In genomic region chr1:231037585-231038517, GRCh38 we compare ENCODE assay signal across 1 cellular context.
A peak's percentile ranks its signal among the peaks of the same experiment; 100 is the strongest.
TF ChIP-seq lines count a peak whose summit lies in the region.

No MANE protein-coding gene starts in this region.

TF ChIP-seq in K562, 482 proteins besides CTCF, POLR2A, EP300 and RAD21 (continued from another document and continues in another):
- TF ChIP-seq, protein P1, sequence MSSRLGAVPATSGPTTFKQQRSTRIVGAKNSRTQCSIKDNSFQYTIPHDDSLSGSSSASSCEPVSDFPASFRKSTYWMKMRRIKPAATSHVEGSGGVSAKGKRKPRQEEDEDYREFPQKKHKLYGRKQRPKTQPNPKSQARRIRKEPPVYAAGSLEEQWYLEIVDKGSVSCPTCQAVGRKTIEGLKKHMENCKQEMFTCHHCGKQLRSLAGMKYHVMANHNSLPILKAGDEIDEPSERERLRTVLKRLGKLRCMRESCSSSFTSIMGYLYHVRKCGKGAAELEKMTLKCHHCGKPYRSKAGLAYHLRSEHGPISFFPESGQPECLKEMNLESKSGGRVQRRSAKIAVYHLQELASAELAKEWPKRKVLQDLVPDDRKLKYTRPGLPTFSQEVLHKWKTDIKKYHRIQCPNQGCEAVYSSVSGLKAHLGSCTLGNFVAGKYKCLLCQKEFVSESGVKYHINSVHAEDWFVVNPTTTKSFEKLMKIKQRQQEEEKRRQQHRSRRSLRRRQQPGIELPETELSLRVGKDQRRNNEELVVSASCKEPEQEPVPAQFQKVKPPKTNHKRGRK (tag; IDR thresholded peaks at IDR 0.05), result no peak
- TF ChIP-seq KAT8 (IDR thresholded peaks at IDR 0.05; ENCODE audit: low read depth) (no peak), GTF2B (IDR thresholded peaks at IDR 0.05; ENCODE audit: extremely low read depth, insufficient read length) (no peak), U2AF1 (optimal IDR thresholded peaks at IDR 0.05; ENCODE audit: low read depth, low read length) (no peak), YY1 (IDR thresholded peaks at IDR 0.05; ENCODE audit: borderline replicate concordance in 1 of 3, control insufficient read depth in 1 of 3, extremely low read depth in 1 of 3, insufficient read depth in 3 of 3, insufficient read length in 1 of 3, insufficient replicate concordance in 2 of 3, low read depth in 1 of 3, low read length in 2 of 3) (no peak), TGIF2 (CRISPR knock-in tag; IDR thresholded peaks at IDR 0.05) (no peak), MEF2D (tag; conservative IDR thresholded peaks at IDR 0.05; ENCODE audit: low read depth) (no peak), JUND (IDR thresholded peaks at IDR 0.05; ENCODE audit: borderline replicate concordance, low read depth, low read length) (no peak), JUND (tag; IDR thresholded peaks at IDR 0.05; ENCODE audit: borderline replicate concordance, low read depth, low read length) (no peak), POLR2AphosphoS2 (IDR thresholded peaks at IDR 0.05; ENCODE audit: low read length) (no peak; the same call in 1 of the 2 replicates), EZH2 (IDR thresholded peaks at IDR 0.05; ENCODE audit: borderline replicate concordance, low read depth, low read length) (no peak), ATF1 (CRISPR knock-in tag; IDR thresholded peaks at IDR 0.05) (no peak), ATF1 (tag; IDR thresholded peaks at IDR 0.05) (peak; percentile 11; the same call in 1 of the 2 replicates), TEAD4 (IDR thresholded peaks at IDR 0.05; ENCODE audit: low read length) (0 out of 2 replicates have a peak, but pooled peaks have one; percentile 41), TEAD4 (CRISPR knock-in tag; IDR thresholded peaks at IDR 0.05; ENCODE audit: borderline replicate concordance) (no peak), CHD1 (IDR thresholded peaks at IDR 0.05; ENCODE audit: low read length) (no peak), HINFP (tag; conservative IDR thresholded peaks at IDR 0.05; ENCODE audit: low read depth) (no peak), ZNF23 (CRISPR knock-in tag; IDR thresholded peaks at IDR 0.05) (no peak), SMC3 (conservative IDR thresholded peaks at IDR 0.05; ENCODE audit: insufficient read depth, low read depth, low read length) (no peak), NFE2 (IDR thresholded peaks at IDR 0.05; ENCODE audit: low read depth) (no peak), ZNF217 (CRISPR knock-in tag; IDR thresholded peaks at IDR 0.05) (no peak), ZEB2 (IDR thresholded peaks at IDR 0.05) (no peak), PRPF4 (IDR thresholded peaks at IDR 0.05; ENCODE audit: insufficient read depth, low read depth, low read length, poor library complexity, severe bottlenecking) (no peak), HMBOX1 (IDR thresholded peaks at IDR 0.05) (0 out of 2 replicates have a peak, but pooled peaks have one; percentile 22), GABPA (tag; conservative IDR thresholded peaks at IDR 0.05; ENCODE audit: low read depth) (no peak; the same call in 1 of the 2 replicates), ZNF263 (CRISPR knock-in tag; IDR thresholded peaks at IDR 0.05; ENCODE audit: borderline replicate concordance) (0 out of 2 replicates have a peak, but pooled peaks have one; percentile 48), ILF3 (IDR thresholded peaks at IDR 0.05; ENCODE audit: borderline replicate concordance) (no peak), U2AF2 (optimal IDR thresholded peaks at IDR 0.05; ENCODE audit: low read depth, low read length) (no peak), ZNF274 (IDR thresholded peaks at IDR 0.05; ENCODE audit: borderline replicate concordance, low read depth, low read length) (no peak), CREB3 (tag; conservative IDR thresholded peaks at IDR 0.05; ENCODE audit: low read depth) (no peak), MTA1 (IDR thresholded peaks at IDR 0.05; ENCODE audit: borderline replicate concordance) (no peak), PCBP2 (IDR thresholded peaks at IDR 0.05; ENCODE audit: low read depth, low read length, poor library complexity, severe bottlenecking) (no peak), ZNF41 (CRISPR knock-in tag; conservative IDR thresholded peaks at IDR 0.05) (peak; percentile 98), ZBTB1 (CRISPR knock-in tag; IDR thresholded peaks at IDR 0.05; ENCODE audit: borderline replicate concordance, low read depth) (no peak), SP2 (IDR thresholded peaks at IDR 0.05; ENCODE audit: extremely low read depth, low read depth, low read length, poor library complexity, severe bottlenecking) (no peak), ARHGAP35 (IDR thresholded peaks at IDR 0.05; ENCODE audit: partially characterized antibody) (no peak), PML (IDR thresholded peaks at IDR 0.05; ENCODE audit: low read length) (no peak), L3MBTL2 (IDR thresholded peaks at IDR 0.05) (0 out of 2 replicates have a peak, but pooled peaks have one; percentile 21), MEIS2 (IDR thresholded peaks at IDR 0.05; ENCODE audit: partially characterized antibody) (peak; percentile 54), TRIM24 (IDR thresholded peaks at IDR 0.05) (0 out of 4 replicates have a peak, but pooled peaks of 1 of the 2 experiments have one; percentile 15), MXD1 (CRISPR knock-in tag; IDR thresholded peaks at IDR 0.05; ENCODE audit: borderline replicate concordance, poor library complexity, severe bottlenecking) (no peak), ZBTB8A (IDR thresholded peaks at IDR 0.05; ENCODE audit: partially characterized antibody) (no peak), RBM22 (IDR thresholded peaks at IDR 0.05; ENCODE audit: low read depth, low read length, poor library complexity, severe bottlenecking) (no peak), ZC3H11A (IDR thresholded peaks at IDR 0.05; ENCODE audit: low read depth, low read length) (no peak), KLF10 (CRISPR knock-in tag; IDR thresholded peaks at IDR 0.05) (no peak), ZNF583 (CRISPR knock-in tag; IDR thresholded peaks at IDR 0.05) (0 out of 2 replicates have a peak, but pooled peaks have one; percentile 4), ZC3H4 (CRISPR knock-in tag; IDR thresholded peaks at IDR 0.05; ENCODE audit: borderline replicate concordance) (no peak), WHSC1 (IDR thresholded peaks at IDR 0.05; ENCODE audit: low read length) (no peak), ZFP30 (CRISPR knock-in tag; IDR thresholded peaks at IDR 0.05; ENCODE audit: borderline replicate concordance) (no peak), STAT5B (CRISPR knock-in tag; IDR thresholded peaks at IDR 0.05) (no peak), ETV6 (IDR thresholded peaks at IDR 0.05; ENCODE audit: borderline replicate concordance in 1 of 2, low read depth in 2 of 2, low read length in 1 of 2) (no peak), ETV6 (CRISPR knock-in tag; IDR thresholded peaks at IDR 0.05; ENCODE audit: borderline replicate concordance) (no peak)
- TF ChIP-seq, protein P2, sequence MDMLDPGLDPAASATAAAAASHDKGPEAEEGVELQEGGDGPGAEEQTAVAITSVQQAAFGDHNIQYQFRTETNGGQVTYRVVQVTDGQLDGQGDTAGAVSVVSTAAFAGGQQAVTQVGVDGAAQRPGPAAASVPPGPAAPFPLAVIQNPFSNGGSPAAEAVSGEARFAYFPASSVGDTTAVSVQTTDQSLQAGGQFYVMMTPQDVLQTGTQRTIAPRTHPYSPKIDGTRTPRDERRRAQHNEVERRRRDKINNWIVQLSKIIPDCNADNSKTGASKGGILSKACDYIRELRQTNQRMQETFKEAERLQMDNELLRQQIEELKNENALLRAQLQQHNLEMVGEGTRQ (CRISPR knock-in tag; IDR thresholded peaks at IDR 0.05), result no peak
- TF ChIP-seq, protein P3, sequence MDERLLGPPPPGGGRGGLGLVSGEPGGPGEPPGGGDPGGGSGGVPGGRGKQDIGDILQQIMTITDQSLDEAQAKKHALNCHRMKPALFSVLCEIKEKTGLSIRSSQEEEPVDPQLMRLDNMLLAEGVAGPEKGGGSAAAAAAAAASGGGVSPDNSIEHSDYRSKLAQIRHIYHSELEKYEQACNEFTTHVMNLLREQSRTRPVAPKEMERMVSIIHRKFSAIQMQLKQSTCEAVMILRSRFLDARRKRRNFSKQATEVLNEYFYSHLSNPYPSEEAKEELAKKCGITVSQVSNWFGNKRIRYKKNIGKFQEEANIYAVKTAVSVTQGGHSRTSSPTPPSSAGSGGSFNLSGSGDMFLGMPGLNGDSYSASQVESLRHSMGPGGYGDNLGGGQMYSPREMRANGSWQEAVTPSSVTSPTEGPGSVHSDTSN (CRISPR knock-in tag; IDR thresholded peaks at IDR 0.05; ENCODE audit: low read depth), result no peak
- TF ChIP-seq, protein P3 (tag; conservative IDR thresholded peaks at IDR 0.05; ENCODE audit: low read depth), result peak; percentile 47
- TF ChIP-seq, protein P4, sequence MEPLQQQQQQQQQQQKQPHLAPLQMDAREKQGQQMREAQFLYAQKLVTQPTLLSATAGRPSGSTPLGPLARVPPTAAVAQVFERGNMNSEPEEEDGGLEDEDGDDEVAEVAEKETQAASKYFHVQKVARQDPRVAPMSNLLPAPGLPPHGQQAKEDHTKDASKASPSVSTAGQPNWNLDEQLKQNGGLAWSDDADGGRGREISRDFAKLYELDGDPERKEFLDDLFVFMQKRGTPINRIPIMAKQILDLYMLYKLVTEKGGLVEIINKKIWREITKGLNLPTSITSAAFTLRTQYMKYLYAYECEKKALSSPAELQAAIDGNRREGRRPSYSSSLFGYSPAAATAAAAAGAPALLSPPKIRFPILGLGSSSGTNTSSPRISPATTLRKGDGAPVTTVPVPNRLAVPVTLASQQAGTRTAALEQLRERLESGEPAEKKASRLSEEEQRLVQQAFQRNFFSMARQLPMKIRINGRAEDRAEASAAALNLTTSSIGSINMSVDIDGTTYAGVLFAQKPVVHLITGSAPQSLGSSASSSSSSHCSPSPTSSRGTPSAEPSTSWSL (CRISPR knock-in tag; IDR thresholded peaks at IDR 0.05; ENCODE audit: borderline replicate concordance), result no peak
- TF ChIP-seq, protein P5, sequence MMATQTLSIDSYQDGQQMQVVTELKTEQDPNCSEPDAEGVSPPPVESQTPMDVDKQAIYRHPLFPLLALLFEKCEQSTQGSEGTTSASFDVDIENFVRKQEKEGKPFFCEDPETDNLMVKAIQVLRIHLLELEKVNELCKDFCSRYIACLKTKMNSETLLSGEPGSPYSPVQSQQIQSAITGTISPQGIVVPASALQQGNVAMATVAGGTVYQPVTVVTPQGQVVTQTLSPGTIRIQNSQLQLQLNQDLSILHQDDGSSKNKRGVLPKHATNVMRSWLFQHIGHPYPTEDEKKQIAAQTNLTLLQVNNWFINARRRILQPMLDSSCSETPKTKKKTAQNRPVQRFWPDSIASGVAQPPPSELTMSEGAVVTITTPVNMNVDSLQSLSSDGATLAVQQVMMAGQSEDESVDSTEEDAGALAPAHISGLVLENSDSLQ (IDR thresholded peaks at IDR 0.05), result 0 out of 2 replicates have a peak, but pooled peaks have one; percentile 16
- TF ChIP-seq, protein P6, sequence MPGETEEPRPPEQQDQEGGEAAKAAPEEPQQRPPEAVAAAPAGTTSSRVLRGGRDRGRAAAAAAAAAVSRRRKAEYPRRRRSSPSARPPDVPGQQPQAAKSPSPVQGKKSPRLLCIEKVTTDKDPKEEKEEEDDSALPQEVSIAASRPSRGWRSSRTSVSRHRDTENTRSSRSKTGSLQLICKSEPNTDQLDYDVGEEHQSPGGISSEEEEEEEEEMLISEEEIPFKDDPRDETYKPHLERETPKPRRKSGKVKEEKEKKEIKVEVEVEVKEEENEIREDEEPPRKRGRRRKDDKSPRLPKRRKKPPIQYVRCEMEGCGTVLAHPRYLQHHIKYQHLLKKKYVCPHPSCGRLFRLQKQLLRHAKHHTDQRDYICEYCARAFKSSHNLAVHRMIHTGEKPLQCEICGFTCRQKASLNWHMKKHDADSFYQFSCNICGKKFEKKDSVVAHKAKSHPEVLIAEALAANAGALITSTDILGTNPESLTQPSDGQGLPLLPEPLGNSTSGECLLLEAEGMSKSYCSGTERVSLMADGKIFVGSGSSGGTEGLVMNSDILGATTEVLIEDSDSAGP (CRISPR knock-in tag; IDR thresholded peaks at IDR 0.05), result no peak
